ENCODE assay signal across 8 cellular contexts in genomic region chr15:74613953-74614743, GRCh38. TPM values are rescaled to one million over a fixed set of nuclear protein-coding genes. Genes with fewer than 3 reads are reported as not detected.
DNase-seq lines count a peak whose midpoint lies in the region; ATAC-seq and TF ChIP-seq lines count a peak whose summit lies in the region.

No MANE protein-coding gene starts in this region.

- H3K9ac ChIP-seq in KMS-11: peak overlapping the region; percentile 83; the same call in 1 of the 2 replicates

- H3K9me3 Mint-ChIP-seq in natural killer cell: no peaks in the 10 kb centered on the region

- peaks cover 34% of the 10 kb centered on the region for H3K79me2 ChIP-seq in KMS-11 (ENCODE audit: insufficient read depth, low read depth)

- peak overlapping the region; percentile 94 for H3K27ac ChIP-seq in C4-2B
- no peak overlapping the region for H3K27ac ChIP-seq in KMS-11
- H3K27ac ChIP-seq in coronary artery: peak overlapping the region; percentile 98 to 99

- H3K4me3 ChIP-seq in KMS-11 (IDR thresholded peaks at IDR 0.05; ENCODE audit: insufficient read depth, low read depth, low read length) (no peak overlapping the region), coronary artery (peak overlapping the region; percentile 97)

- H2AFZ ChIP-seq in KMS-11 (ENCODE audit: low read depth): peak overlapping the region; percentile 86

- no peak for DNase-seq in coronary artery (ENCODE audit: low spot score)
- DNase-seq in natural killer cell: no peak
- no peak for DNase-seq in OCI-M2 (lab: John Stamatoyannopoulos, UW; ENCODE audit: unreplicated experiment)
- no peak for DNase-seq in NK-92 treated with Interleukin-12 subunit alpha and Interleukin-12 subunit beta, amount 100 ng/mL, for 24 hours (lab: John Stamatoyannopoulos, UW)
- DNase-seq in activated effector memory CD4-positive, alpha-beta T cell treated with anti-CD3 and anti-CD28 coated beads, Interleukin-2, amount 50 U/mL, for 16 hours: no peak

- ATAC-seq in natural killer cell (no peak), GM21528 (IDR thresholded peaks at IDR 0.05; ENCODE audit: low FRiP score, unreplicated experiment) (no peak)

- TF ChIP-seq CTCF in C4-2B (conservative IDR thresholded peaks at IDR 0.05) (no peak), KMS-11 (conservative IDR thresholded peaks at IDR 0.05; ENCODE audit: low read depth, low read length) (no peak), coronary artery (IDR thresholded peaks at IDR 0.05) (no peak), natural killer cell (IDR thresholded peaks at IDR 0.05) (no peak)

- H3K27ac Mint-ChIP-seq in natural killer cell: peak overlapping the region; percentile 94

- H3K4me3 Mint-ChIP-seq in natural killer cell: peak overlapping the region; percentile 58

- H3K36me3 Mint-ChIP-seq in natural killer cell: no peaks in the 10 kb centered on the region

- no peaks in the 10 kb centered on the region for H3K27me3 Mint-ChIP-seq in natural killer cell (ENCODE audit: low read depth in 2 of 2)

- no peaks in the 10 kb centered on the region for H3K27me3 ChIP-seq in KMS-11 (ENCODE audit: insufficient read depth, low read depth)

- peaks cover 27 to 40% of the 10 kb centered on the region in 2 donors for H3K4me1 Mint-ChIP-seq in natural killer cell

- no peaks in the 10 kb centered on the region for H3K36me3 ChIP-seq in KMS-11 (ENCODE audit: insufficient read depth)

- 0 out of 2 replicates have a peak, but pooled peaks cover 6% of the 10 kb centered on the region for H4K20me1 ChIP-seq in KMS-11 (ENCODE audit: insufficient read depth)

- H3K4me2 ChIP-seq in KMS-11: peak overlapping the region; percentile 96

- intact Hi-C loops in natural killer cell (cut with micrococcal nuclease): loop anchor here (1.0 to 10.0 kb wide), 3 partner anchors 16 to 841 kb away; partner anchors contain the start of gene SIN3A

- H3K4me1 ChIP-seq in KMS-11 (ENCODE audit: low read depth, poor library complexity, severe bottlenecking): peaks cover 29% of the 10 kb centered on the region

RNA-seq across cellular contexts. Expression of gene CLK3, which starts 1.5 kb away (rescaled TPM):
- total RNA-seq in natural killer cell: 100 to 1,000 TPM; 288 to 298 (median 293) TPM
